18 cellular contexts compared by ENCODE assay signal in the genomic region with DNA sequence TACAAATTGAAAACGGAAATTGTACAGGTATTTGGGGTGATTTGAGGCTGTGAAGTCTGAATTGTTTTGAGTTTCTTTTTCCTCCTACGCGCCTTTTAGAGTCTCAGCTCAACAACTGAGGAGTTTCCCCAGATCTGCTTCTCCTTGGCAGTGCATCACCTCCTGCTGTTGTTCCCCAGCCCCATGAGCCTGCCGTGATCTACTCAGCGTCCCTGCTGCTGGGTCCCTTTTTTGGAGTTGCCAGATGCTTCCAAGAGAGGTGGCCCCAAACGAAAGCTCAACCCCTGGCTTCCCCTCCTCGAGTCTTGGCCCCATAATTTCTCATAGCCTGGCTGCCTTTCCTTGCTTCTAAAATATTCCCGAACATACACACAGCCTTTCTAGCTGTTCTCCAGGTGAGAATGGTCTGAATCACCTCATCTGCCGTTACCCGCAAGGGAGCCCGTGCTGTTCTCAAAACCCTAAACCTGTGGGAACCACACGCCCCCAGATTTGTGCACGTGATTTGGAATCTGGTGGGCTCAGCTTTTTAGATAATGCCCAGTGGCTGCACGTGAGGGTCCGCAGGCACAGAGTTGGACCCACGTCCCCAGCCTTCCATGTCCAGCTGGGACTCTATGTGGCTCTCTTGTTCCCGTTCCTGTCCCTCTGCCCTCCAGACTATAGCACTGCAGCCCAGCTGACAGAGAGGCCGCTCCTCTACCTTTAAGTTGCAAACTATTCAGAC.
DNase-seq lines count a peak whose midpoint lies in the region; ATAC-seq and TF ChIP-seq lines count a peak whose summit lies in the region.
"Had no signal": no experiment of that assay in that cellular context is flagged by ENCODE, and none has a peak within 500 bp of the region (broad histone marks: within the 10 kb centered on the region; RNA-seq: fewer than 3 reads in every experiment).

No MANE protein-coding gene starts in this region.

- H3K27ac Mint-ChIP-seq in activated T-cell treated with anti-CD3 and anti-CD28 coated beads, Interleukin-2, amount 50 U/mL, for 24 hours: peak overlapping the region; percentile 87
- peak overlapping the region; percentile 97 for H3K27ac Mint-ChIP-seq in T-helper 1 cell treated with Interleukin-12 subunit alpha and Interleukin-12 subunit beta and Interleukin-4 antibody, amounts not matched to agents 30 μg/mL and 1 μg/mL, for 36 hours
- H3K27ac Mint-ChIP-seq in activated naive CD4-positive, alpha-beta T cell treated with anti-CD3 and anti-CD28 coated beads, Interleukin-2, amount 50 U/mL, for 72 hours: peak overlapping the region; percentile 90 to 97

- H3K4me1 Mint-ChIP-seq in activated T-cell treated with anti-CD3 and anti-CD28 coated beads, Interleukin-2, amount 50 U/mL, for 24 hours (ENCODE audit: low read depth): peaks cover 44% of the 10 kb centered on the region
- peaks cover 60% of the 10 kb centered on the region for H3K4me1 Mint-ChIP-seq in T-helper 1 cell treated with Interleukin-12 subunit alpha and Interleukin-12 subunit beta and Interleukin-4 antibody, amounts not matched to agents 30 μg/mL and 1 μg/mL, for 36 hours (ENCODE audit: low read depth)

- H3K27ac ChIP-seq in osteoblast (ENCODE audit: low read depth, low read length): no peak overlapping the region
- H3K27ac ChIP-seq: heart right ventricle, SK-N-MC, VCaP had no signal

- H3K27me3 Mint-ChIP-seq in activated T-cell treated with anti-CD3 and anti-CD28 coated beads, Interleukin-2, amount 50 U/mL, for 24 hours: no peaks in the 10 kb centered on the region
- no peaks in the 10 kb centered on the region for H3K27me3 Mint-ChIP-seq in T-helper 1 cell treated with Interleukin-12 subunit alpha and Interleukin-12 subunit beta and Interleukin-4 antibody, amounts not matched to agents 30 μg/mL and 1 μg/mL, for 36 hours (ENCODE audit: low read depth)

- H3K9me3 Mint-ChIP-seq in activated T-cell treated with anti-CD3 and anti-CD28 coated beads, Interleukin-2, amount 50 U/mL, for 24 hours: peaks cover 2% of the 10 kb centered on the region
- peaks cover 9% of the 10 kb centered on the region for H3K9me3 Mint-ChIP-seq in T-helper 1 cell treated with Interleukin-12 subunit alpha and Interleukin-12 subunit beta and Interleukin-4 antibody, amounts not matched to agents 30 μg/mL and 1 μg/mL, for 36 hours
- peaks cover 0 to 10% of the 10 kb centered on the region in 2 donors for H3K9me3 Mint-ChIP-seq in activated naive CD4-positive, alpha-beta T cell treated with anti-CD3 and anti-CD28 coated beads, Interleukin-2, amount 50 U/mL, for 72 hours

- H3K4me2 ChIP-seq in osteoblast (ENCODE audit: insufficient read depth, low read length): no peak overlapping the region

- TF ChIP-seq CTCF in osteoblast (IDR thresholded peaks at IDR 0.05; ENCODE audit: extremely low read depth, low read depth, low read length): no peak

- no peaks in the 10 kb centered on the region for H4K20me1 ChIP-seq in osteoblast (ENCODE audit: insufficient read depth, low read length)

- H3K79me2 ChIP-seq in osteoblast (ENCODE audit: insufficient read depth, low read length): no peaks in the 10 kb centered on the region

- H3K36me3 Mint-ChIP-seq in activated T-cell treated with anti-CD3 and anti-CD28 coated beads, Interleukin-2, amount 50 U/mL, for 24 hours (ENCODE audit: low read depth): peaks cover 67% of the 10 kb centered on the region
- peaks cover 42% of the 10 kb centered on the region for H3K36me3 Mint-ChIP-seq in T-helper 1 cell treated with Interleukin-12 subunit alpha and Interleukin-12 subunit beta and Interleukin-4 antibody, amounts not matched to agents 30 μg/mL and 1 μg/mL, for 36 hours (ENCODE audit: low read depth)
- H3K36me3 Mint-ChIP-seq in activated naive CD4-positive, alpha-beta T cell treated with anti-CD3 and anti-CD28 coated beads, Interleukin-2, amount 50 U/mL, for 72 hours: peaks cover 21 to 55% of the 10 kb centered on the region in 2 donors

- H3K4me1 ChIP-seq in osteoblast (ENCODE audit: insufficient read depth, low read length): no peaks in the 10 kb centered on the region
- H3K4me1 ChIP-seq: heart right ventricle had no signal

- H3K27me3 ChIP-seq in osteoblast (ENCODE audit: insufficient read depth, low read length): no peaks in the 10 kb centered on the region
- H3K27me3 ChIP-seq: heart right ventricle had no signal

- H3K4me3 Mint-ChIP-seq in activated T-cell treated with anti-CD3 and anti-CD28 coated beads, Interleukin-2, amount 50 U/mL, for 24 hours: no peak overlapping the region
- H3K4me3 Mint-ChIP-seq in T-helper 1 cell treated with Interleukin-12 subunit alpha and Interleukin-12 subunit beta and Interleukin-4 antibody, amounts not matched to agents 30 μg/mL and 1 μg/mL, for 36 hours: peak overlapping the region; percentile 52

- no peaks in the 10 kb centered on the region for H3K9me3 ChIP-seq in osteoblast (ENCODE audit: low read depth, low read length)

- H3K4me3 ChIP-seq in osteoblast (ENCODE audit: insufficient read depth, low read length): no peak overlapping the region
- H3K4me3 ChIP-seq: heart right ventricle, SK-N-MC had no signal

- H2AFZ ChIP-seq in osteoblast (ENCODE audit: low read length): no peak overlapping the region

- DNase-seq in activated T-cell treated with anti-CD3 and anti-CD28 coated beads, Interleukin-2, amount 50 U/mL, for 24 hours: peak; percentile 37
- DNase-seq in activated T-cell treated with anti-CD3 and anti-CD28 coated beads for 4 hours (no peak), osteoblast (ENCODE audit: insufficient read length, low spot score, missing footprints) (peak; percentile 75), DMS53 treated with DMSO at 0.1 percent for 48 hours (lab: John Stamatoyannopoulos, UW; ENCODE audit: unreplicated experiment) (no peak), SKM-1 treated with dmso at 0.1 percent for 144 hours (lab: John Stamatoyannopoulos, UW; ENCODE audit: unreplicated experiment) (no peak)
- DNase-seq in activated naive CD4-positive, alpha-beta T cell treated with anti-CD3 and anti-CD28 coated beads, Interleukin-2, amount 50 U/mL, for 72 hours (ENCODE audit: low spot score in 2 of 2): peak in 1 of 2 donors; percentile 51
- DNase-seq: HCEC 1CT, heart right ventricle, midbrain, MM.1S, NCI-H2029 treated with DMSO at 0.1 percent for 48 hours, NCI-H69, nucleus accumbens had no signal

- H3K36me3 ChIP-seq in osteoblast (ENCODE audit: insufficient read depth, low read length): no peaks in the 10 kb centered on the region

- ATAC-seq in activated naive CD4-positive, alpha-beta T cell treated with anti-CD3 and anti-CD28 coated beads, Interleukin-2, amount 50 U/mL, for 72 hours: peak; percentile 73 to 74
- ATAC-seq in esophagus mucosa: no peak
- ATAC-seq: heart right ventricle, sciatic nerve had no signal

Comparison
In these comparisons a context has a peak if more than half of its experiments do, and no peak if none do; other contexts are left out.
1. DNase-seq: peak in activated T-cell treated with anti-CD3 and anti-CD28 coated beads, Interleukin-2, amount 50 U/mL, for 24 hours (single experiment) and osteoblast (single experiment); none in activated T-cell treated with anti-CD3 and anti-CD28 coated beads for 4 hours (single experiment), DMS53 treated with DMSO at 0.1 percent for 48 hours (single experiment) and SKM-1 treated with dmso at 0.1 percent for 144 hours (single experiment).
2. Peak in every context shown above with its lines, with median percentiles within 50 percentile points of each other: H3K27ac Mint-ChIP-seq.